Comparison of ENCODE assay signal across 9 cellular contexts in genomic region chr17:17722081-17722905, GRCh38. TPM values are rescaled to one million over a fixed set of nuclear protein-coding genes. Genes with fewer than 3 reads are reported as not detected.
DNase-seq lines count a peak whose midpoint lies in the region; ATAC-seq and TF ChIP-seq lines count a peak whose summit lies in the region.
"Had no signal": no experiment of that assay in that cellular context is flagged by ENCODE, and none has a peak within 500 bp of the region (broad histone marks: within the 10 kb centered on the region; RNA-seq: fewer than 3 reads in every experiment).

No MANE protein-coding gene starts in this region.

- peaks cover 19 to 30% of the 10 kb centered on the region in 2 donors for H3K4me1 ChIP-seq in thoracic aorta (ENCODE audit: control insufficient read depth in 1 of 2, low read depth in 2 of 2)

- H3K9me3 Mint-ChIP-seq in activated naive CD4-positive, alpha-beta T cell treated with anti-CD3 and anti-CD28 coated beads for 36 hours: no peaks in the 10 kb centered on the region
- no peaks in the 10 kb centered on the region for H3K9me3 Mint-ChIP-seq in activated naive CD4-positive, alpha-beta T cell treated with anti-CD3 and anti-CD28 coated beads, Interleukin-2, amount 50 U/mL, for 72 hours
- H3K9me3 Mint-ChIP-seq in memory B cell: no peaks in the 10 kb centered on the region

- H3K4me1 Mint-ChIP-seq in activated naive CD4-positive, alpha-beta T cell treated with anti-CD3 and anti-CD28 coated beads for 36 hours (ENCODE audit: low read depth): peaks cover 48% of the 10 kb centered on the region
- H3K4me1 Mint-ChIP-seq in memory B cell: peaks cover 24% of the 10 kb centered on the region

- no peak for DNase-seq in activated naive CD4-positive, alpha-beta T cell treated with anti-CD3 and anti-CD28 coated beads for 36 hours
- no peak for DNase-seq in activated naive CD4-positive, alpha-beta T cell treated with anti-CD3 and anti-CD28 coated beads, Interleukin-2, amount 50 U/mL, for 72 hours (ENCODE audit: low spot score in 2 of 2)
- DNase-seq in astrocyte of the cerebellum (ENCODE audit: low read depth) (no peak), memory B cell (ENCODE audit: low spot score in 2 of 2) (no peak), thoracic aorta (ENCODE audit: low spot score) (no peak), NCI-H1048 (lab: John Stamatoyannopoulos, UW) (no peak)
- DNase-seq: NK-92 treated with Interleukin-12 subunit alpha and Interleukin-12 subunit beta, amount 100 ng/mL, for 24 hours had no signal

- H3K4me3 Mint-ChIP-seq in activated naive CD4-positive, alpha-beta T cell treated with anti-CD3 and anti-CD28 coated beads for 36 hours: peak overlapping the region; percentile 58
- peak overlapping the region; percentile 33 for H3K4me3 Mint-ChIP-seq in memory B cell

- no peak for ATAC-seq in activated naive CD4-positive, alpha-beta T cell treated with anti-CD3 and anti-CD28 coated beads, Interleukin-2, amount 50 U/mL, for 72 hours
- ATAC-seq in memory B cell (ENCODE audit: low read depth): no peak
- no peak for ATAC-seq in thoracic aorta (ENCODE audit: insufficient number of reproducible peaks, low FRiP score, low read depth)
- no peak for ATAC-seq in HG02759 (IDR thresholded peaks at IDR 0.05; ENCODE audit: unreplicated experiment)
- ATAC-seq in GM18907 (IDR thresholded peaks at IDR 0.05; ENCODE audit: unreplicated experiment): no peak

- no peaks in the 10 kb centered on the region for H3K36me3 ChIP-seq in thoracic aorta

- peaks cover 24% of the 10 kb centered on the region for H3K27me3 Mint-ChIP-seq in activated naive CD4-positive, alpha-beta T cell treated with anti-CD3 and anti-CD28 coated beads for 36 hours (ENCODE audit: low read depth)
- peaks cover 18% of the 10 kb centered on the region for H3K27me3 Mint-ChIP-seq in memory B cell

- no peaks in the 10 kb centered on the region for H3K27me3 ChIP-seq in thoracic aorta (replicated peaks; ENCODE audit: insufficient read depth)

- no peak overlapping the region for H3K27ac Mint-ChIP-seq in activated naive CD4-positive, alpha-beta T cell treated with anti-CD3 and anti-CD28 coated beads for 36 hours
- no peak overlapping the region for H3K27ac Mint-ChIP-seq in activated naive CD4-positive, alpha-beta T cell treated with anti-CD3 and anti-CD28 coated beads, Interleukin-2, amount 50 U/mL, for 72 hours
- no peak overlapping the region for H3K27ac Mint-ChIP-seq in memory B cell

- H3K4me3 ChIP-seq in astrocyte of the cerebellum (ENCODE audit: low read depth, low read length) (peak overlapping the region; percentile 53), thoracic aorta (peak overlapping the region; percentile 83)

- intact Hi-C loops in activated naive CD4-positive, alpha-beta T cell treated with anti-CD3 and anti-CD28 coated beads for 36 hours (cut with micrococcal nuclease): loop anchor here (2.0 kb wide), 1 partner anchor 27 kb away; no protein-coding TSS in a partner anchor

- peak; percentile 16 for TF ChIP-seq CTCF in astrocyte of the cerebellum (IDR thresholded peaks at IDR 0.05; ENCODE audit: low read depth, low read length, missing control alignments)
- TF ChIP-seq CTCF in thoracic aorta (IDR thresholded peaks at IDR 0.05): no peak

- H3K36me3 Mint-ChIP-seq in activated naive CD4-positive, alpha-beta T cell treated with anti-CD3 and anti-CD28 coated beads for 36 hours (ENCODE audit: low read depth): no peaks in the 10 kb centered on the region
- H3K36me3 Mint-ChIP-seq in activated naive CD4-positive, alpha-beta T cell treated with anti-CD3 and anti-CD28 coated beads, Interleukin-2, amount 50 U/mL, for 72 hours: no peaks in the 10 kb centered on the region
- peaks cover 9% of the 10 kb centered on the region for H3K36me3 Mint-ChIP-seq in memory B cell

- CTCF ChIA-PET in activated naive CD4-positive, alpha-beta T cell treated with anti-CD3 and anti-CD28 coated beads for 36 hours (lab: Charles Lee): no interaction called here

- in situ Hi-C loops in astrocyte of the cerebellum (cut with HindIII; ENCODE audit: low sequenced_read_pairs): no loop called here

- no peaks in the 10 kb centered on the region for H3K9me3 ChIP-seq in thoracic aorta

- H3K27ac ChIP-seq in thoracic aorta: no peak overlapping the region

RNA-seq across cellular contexts. Expression of gene RAI1, which starts 41.0 kb away (rescaled TPM):
- total RNA-seq in activated naive CD4-positive, alpha-beta T cell treated with anti-CD3 and anti-CD28 coated beads for 36 hours: 10 to 100 TPM in 1 of 2 experiments, 1 to 10 TPM in 1; 9.2 to 12.0 TPM
- total RNA-seq in activated naive CD4-positive, alpha-beta T cell treated with anti-CD3 and anti-CD28 coated beads, Interleukin-2, amount 50 U/mL, for 72 hours: 10 to 100 TPM; 14.9 to 21.6 TPM
- total RNA-seq in thoracic aorta: 10 to 100 TPM; 21.0 to 31.5 TPM
